28 cellular contexts compared by ENCODE assay signal in the genomic region with DNA sequence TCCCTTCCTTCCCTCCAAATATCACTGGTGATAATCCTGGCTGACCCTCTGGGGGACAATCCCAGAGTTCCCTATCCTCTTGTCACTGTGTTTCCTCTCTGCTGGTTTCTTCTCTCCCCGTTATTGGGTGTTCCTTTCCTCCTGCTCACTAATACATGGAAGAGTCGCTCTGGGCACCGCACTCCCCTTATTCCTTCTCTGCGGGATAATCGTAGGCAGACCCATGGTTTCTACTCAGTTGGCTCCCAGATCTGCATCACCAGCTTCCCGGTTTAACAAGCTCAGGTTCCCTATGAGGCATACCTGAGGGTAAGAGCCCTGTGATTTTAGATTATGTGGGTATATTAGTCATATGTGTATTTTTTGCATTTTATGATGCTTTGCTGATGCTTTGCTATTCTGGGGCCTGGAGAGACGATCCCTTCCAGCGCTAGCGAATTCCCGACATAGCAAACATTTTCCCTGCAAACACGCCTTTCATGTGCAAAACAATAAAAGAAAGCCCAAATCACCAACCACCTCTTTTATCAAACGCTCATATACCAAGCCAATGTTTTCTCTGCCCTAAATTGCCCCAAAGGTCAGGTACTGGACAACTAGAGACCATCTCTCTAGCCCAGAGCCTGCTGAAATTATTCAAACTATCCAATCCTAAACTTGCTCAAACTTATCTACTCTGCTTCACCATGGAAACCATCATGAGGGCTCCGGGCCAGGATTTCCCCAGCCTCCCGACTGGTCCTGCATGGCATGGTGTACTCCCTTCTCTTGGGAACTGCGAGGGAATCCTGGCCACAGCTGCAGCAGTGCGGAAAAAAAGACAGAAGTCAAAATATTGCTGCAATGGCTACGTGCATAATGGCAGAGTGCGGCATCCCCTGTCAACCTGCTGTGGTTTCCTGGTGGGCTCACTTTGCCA.
"Had no signal": no experiment of that assay in that cellular context is flagged by ENCODE, and none has a peak within 500 bp of the region (broad histone marks: within the 10 kb centered on the region; RNA-seq: fewer than 3 reads in every experiment).

No MANE protein-coding gene starts in this region.

- ATAC-seq: activated CD8-positive, alpha-beta T cell treated with anti-CD3 and anti-CD28 coated beads for 36 hours; heart right ventricle; left ventricle myocardium superior; naive thymus-derived CD4-positive, alpha-beta T cell; stimulated activated effector memory CD8-positive, alpha-beta T cell treated with anti-CD3 and anti-CD28 coated beads, Interleukin-12 subunit alpha, Interleukin-12 subunit beta, amount 100 ng/mL, for 72 hours; T-helper 17 cell had no signal

- H3K36me3 ChIP-seq: esophagus squamous epithelium, heart right ventricle, sigmoid colon, thoracic aorta, upper lobe of left lung, vagina had no signal

- H3K9me3 ChIP-seq: esophagus squamous epithelium, sigmoid colon, thoracic aorta, upper lobe of left lung, vagina had no signal

- H3K4me3 ChIP-seq: esophagus squamous epithelium, heart right ventricle, sigmoid colon, thoracic aorta, upper lobe of left lung, vagina had no signal

- DNase-seq: activated B cell treated with CpG ODN at 0.5 μM for 24 hours; activated CD4-positive, alpha-beta T cell treated with anti-CD3 and anti-CD28 coated beads, Interleukin-2, amount 50 U/mL, for 1 hour; activated CD8-positive, alpha-beta T cell treated with anti-CD3 and anti-CD28 coated beads for 36 hours; activated T-cell treated with anti-CD3 and anti-CD28 coated beads, Interleukin-2, amount 50 U/mL, for 48 hours; anterior cingulate cortex; effector CD4-positive, alpha-beta T cell; esophagus squamous epithelium; foreskin melanocyte; heart right ventricle; left cardiac atrium; left ventricle myocardium superior; naive thymus-derived CD4-positive, alpha-beta T cell; sigmoid colon; small intestine; stimulated activated CD4-positive, alpha-beta T cell treated with anti-CD3 and anti-CD28 coated beads, Interleukin-4, amount 100 ng/mL, for 24 hours; T-helper 17 cell; T1000; upper lobe of left lung had no signal

- H3K4me3 Mint-ChIP-seq: activated B cell treated with CpG ODN at 0.5 μM for 24 hours; activated CD8-positive, alpha-beta T cell treated with anti-CD3 and anti-CD28 coated beads for 36 hours; activated naive CD4-positive, alpha-beta T cell treated with anti-CD3 and anti-CD28 coated beads, Interleukin-2, amount 50 U/mL, for 24 hours; central memory CD8-positive, alpha-beta T cell; dendritic cell treated with granulocyte-macrophage colony-stimulating factor and Interleukin-4, amounts not matched to agents 40 ng/mL and 50 ng/mL, for 4 days; naive thymus-derived CD4-positive, alpha-beta T cell; stimulated activated effector memory CD8-positive, alpha-beta T cell treated with anti-CD3 and anti-CD28 coated beads, Interleukin-12 subunit alpha, Interleukin-12 subunit beta, amount 100 ng/mL, for 72 hours; stimulated activated naive CD8-positive, alpha-beta T cell treated with anti-CD3 and anti-CD28 coated beads, Interleukin-15, Interleukin-2, amounts not matched to agents 100 ng/mL and 50 ng/mL, for 24 hours had no signal

- H3K27me3 Mint-ChIP-seq: activated B cell treated with CpG ODN at 0.5 μM for 24 hours; activated naive CD4-positive, alpha-beta T cell treated with anti-CD3 and anti-CD28 coated beads, Interleukin-2, amount 50 U/mL, for 24 hours; central memory CD8-positive, alpha-beta T cell; dendritic cell treated with granulocyte-macrophage colony-stimulating factor and Interleukin-4, amounts not matched to agents 40 ng/mL and 50 ng/mL, for 4 days; T-helper 17 cell had no signal

- H3K36me3 Mint-ChIP-seq: activated naive CD4-positive, alpha-beta T cell treated with anti-CD3 and anti-CD28 coated beads, Interleukin-2, amount 50 U/mL, for 24 hours; stimulated activated effector memory CD8-positive, alpha-beta T cell treated with anti-CD3 and anti-CD28 coated beads, Interleukin-12 subunit alpha, Interleukin-12 subunit beta, amount 100 ng/mL, for 72 hours had no signal

- H3K27ac ChIP-seq: epithelial cell of prostate, heart right ventricle, thoracic aorta, upper lobe of left lung, vagina had no signal

- H3K4me1 ChIP-seq: esophagus squamous epithelium, heart right ventricle, upper lobe of left lung, vagina had no signal

- H3K27ac Mint-ChIP-seq: activated B cell treated with CpG ODN at 0.5 μM for 24 hours; activated CD8-positive, alpha-beta T cell treated with anti-CD3 and anti-CD28 coated beads for 36 hours; activated naive CD4-positive, alpha-beta T cell treated with anti-CD3 and anti-CD28 coated beads, Interleukin-2, amount 50 U/mL, for 24 hours; activated T-helper 2 cell treated with anti-CD3 and anti-CD28 coated beads, Interferon-gamma antibody, Interleukin-2, Interleukin-4, amounts not matched to agents 10 μg/mL and 5 μg/mL and 100 μg/mL, durations not matched to agents 14 hours and 24 hours and 36 hours; dendritic cell treated with granulocyte-macrophage colony-stimulating factor and Interleukin-4, amounts not matched to agents 40 ng/mL and 50 ng/mL, for 4 days; naive thymus-derived CD4-positive, alpha-beta T cell; progenitor cell of endocrine pancreas; stimulated activated effector memory CD8-positive, alpha-beta T cell treated with anti-CD3 and anti-CD28 coated beads, Interleukin-12 subunit alpha, Interleukin-12 subunit beta, amount 100 ng/mL, for 72 hours; stimulated activated naive CD8-positive, alpha-beta T cell treated with anti-CD3 and anti-CD28 coated beads, Interleukin-15, Interleukin-2, amounts not matched to agents 100 ng/mL and 50 ng/mL, for 24 hours; T-helper 17 cell had no signal

- H3K27me3 ChIP-seq: esophagus squamous epithelium, heart right ventricle, sigmoid colon, upper lobe of left lung, vagina had no signal

- H3K4me1 Mint-ChIP-seq: activated B cell treated with CpG ODN at 0.5 μM for 24 hours; activated naive CD4-positive, alpha-beta T cell treated with anti-CD3 and anti-CD28 coated beads, Interleukin-2, amount 50 U/mL, for 24 hours; central memory CD8-positive, alpha-beta T cell; naive thymus-derived CD4-positive, alpha-beta T cell; stimulated activated effector memory CD8-positive, alpha-beta T cell treated with anti-CD3 and anti-CD28 coated beads, Interleukin-12 subunit alpha, Interleukin-12 subunit beta, amount 100 ng/mL, for 72 hours; T-helper 17 cell had no signal
